Comparison of ENCODE assay signal across 1 cellular context in the genomic region with DNA sequence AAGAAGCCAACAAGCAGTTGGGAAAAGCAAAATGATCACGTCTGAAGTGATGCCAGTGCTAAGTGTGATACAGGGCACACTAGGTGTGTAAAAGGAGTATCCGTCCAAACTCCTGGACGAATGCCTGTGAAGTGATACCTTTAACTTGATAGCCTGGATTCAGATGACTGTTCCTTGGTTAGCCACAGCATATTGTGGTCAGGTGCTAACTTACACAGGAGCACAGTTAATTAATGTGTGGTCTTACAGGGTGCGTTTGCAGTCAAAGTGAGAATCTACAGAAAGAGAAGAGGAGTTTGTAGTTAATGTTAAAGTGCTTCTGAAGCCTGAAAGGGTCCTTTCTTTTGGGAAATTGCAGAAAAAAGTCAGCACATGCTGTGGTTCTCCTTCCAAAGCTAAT.
TF ChIP-seq lines count a peak whose summit lies in the region.

No MANE protein-coding gene starts in this region.

TF ChIP-seq in H1, 55 proteins besides CTCF, POLR2A, EP300 and RAD21:
- TF ChIP-seq SAP30 (IDR thresholded peaks at IDR 0.05; ENCODE audit: insufficient read depth, insufficient replicate concordance, low read length): no peak
- TF ChIP-seq E2F6 (IDR thresholded peaks at IDR 0.05): no peak
- TF ChIP-seq JUN (IDR thresholded peaks at IDR 0.05; ENCODE audit: low read depth, low read length): no peak
- no peak for TF ChIP-seq SUZ12 (IDR thresholded peaks at IDR 0.05; ENCODE audit: low read length)
- TF ChIP-seq CBX5 (IDR thresholded peaks at IDR 0.05; ENCODE audit: low read depth, low read length): no peak
- no peak for TF ChIP-seq KDM5A (IDR thresholded peaks at IDR 0.05; ENCODE audit: low read length)
- TF ChIP-seq TAF1 (IDR thresholded peaks at IDR 0.05; ENCODE audit: low read depth, low read length): no peak
- no peak for TF ChIP-seq MAFK (IDR thresholded peaks at IDR 0.05; ENCODE audit: low read depth, low read length)
